Comparison of ENCODE assay signal across 11 cellular contexts in genomic region chr17:4162775-4163498, GRCh38. TPM values are rescaled to one million over a fixed set of nuclear protein-coding genes. Genes with fewer than 3 reads are reported as not detected.
DNase-seq lines count a peak whose midpoint lies in the region; ATAC-seq, FAIRE-seq and TF ChIP-seq lines count a peak whose summit lies in the region.
"Had no signal": no experiment of that assay in that cellular context is flagged by ENCODE, and none has a peak within 500 bp of the region (broad histone marks: within the 10 kb centered on the region; RNA-seq: fewer than 3 reads in every experiment).

No MANE protein-coding gene starts in this region.

- CTCF ChIA-PET in GM12878 (lab: Yijun Ruan, JAX): interaction anchor here (1.0 to 1.3 kb wide), 2 partner anchors 18 to 30 kb away, joined by 3 read pairs; no protein-coding TSS in a partner anchor
- CTCF ChIA-PET in naive thymus-derived CD4-positive, alpha-beta T cell (lab: Charles Lee): interaction anchor here (0.9 to 1.7 kb wide), 2 partner anchors 7 to 11 kb away, joined by 3 to 5 read pairs; no protein-coding TSS in a partner anchor
- CTCF ChIA-PET in Calu3 (lab: Charles Lee): no interaction called here

- FAIRE-seq in GM12878 (lab: Jason Lieb, UNC): no peak

- H3K27ac ChIP-seq in BLaER1 (peak overlapping the region; percentile 61), GM12878 (ENCODE audit: control insufficient read depth, insufficient read depth) (no peak overlapping the region)
- H3K27ac ChIP-seq in naive thymus-derived CD4-positive, alpha-beta T cell (ENCODE audit: low read depth, low read length): no peak overlapping the region

- WGBS in GM12878 (ENCODE audit: insufficient coverage, insufficient replicate concordance, low lambda C conversion rate, missing lambda C conversion rate): 75% methylated on average over 15 of the region's 15 CpGs

- H3K9ac ChIP-seq in BLaER1 (peak overlapping the region; percentile 29; the same call in 1 of the 2 replicates), GM12878 (ENCODE audit: control insufficient read depth, insufficient read depth, low read length) (no peak overlapping the region)

- ATAC-seq in GM12878: peak; percentile 55; the same call in 2 of the 3 replicates
- ATAC-seq in naive thymus-derived CD4-positive, alpha-beta T cell: peak; percentile 39
- no peak for ATAC-seq in GM21381 (IDR thresholded peaks at IDR 0.05; ENCODE audit: unreplicated experiment)

- SMC1A ChIA-PET in GM12878 (lab: Charles Lee; ENCODE audit: uncharacterized antibody, unreplicated experiment): interaction anchor here (0.5 kb wide), 1 partner anchor 191 kb away, joined by 3 read pairs; no protein-coding TSS in a partner anchor

- no peaks in the 10 kb centered on the region for H3K27me3 ChIP-seq in BLaER1
- H3K27me3 ChIP-seq in GM12878 (replicated peaks in 1 of 2; ENCODE audit: control insufficient read depth in 2 of 2, insufficient read depth in 2 of 2, low read length in 1 of 2): no peaks in the 10 kb centered on the region
- H3K27me3 ChIP-seq in naive thymus-derived CD4-positive, alpha-beta T cell (ENCODE audit: control insufficient read depth in 2 of 2, insufficient read depth in 2 of 2, low read length in 2 of 2): no peaks in the 10 kb centered on the region

- intact Hi-C loops in GM12878 (cut with micrococcal nuclease; ENCODE audit: unreplicated experiment) (no loop called here), Calu3 (cut with micrococcal nuclease; ENCODE audit: unreplicated experiment) (no loop called here)
- intact Hi-C loops in naive thymus-derived CD4-positive, alpha-beta T cell (cut with micrococcal nuclease): no loop called here

- TF ChIP-seq CTCF in GM12878 (IDR thresholded peaks at IDR 0.05 in 2 of 3, conservative IDR thresholded peaks at IDR 0.05 in 1 of 3; ENCODE audit: control insufficient read depth in 2 of 3, extremely low read depth in 1 of 3, insufficient read depth in 1 of 3, low read depth in 3 of 3, low read length in 3 of 3) (no peak), Calu3 (IDR thresholded peaks at IDR 0.05; ENCODE audit: unreplicated experiment) (no peak)

- no peak for TF ChIP-seq POLR2A in GM12878 (IDR thresholded peaks at IDR 0.05; ENCODE audit: low read depth, low read length)

- H3K27me3 Mint-ChIP-seq in naive thymus-derived CD4-positive, alpha-beta T cell: no peaks in the 10 kb centered on the region
- no peaks in the 10 kb centered on the region for H3K27me3 Mint-ChIP-seq in Calu3 (ENCODE audit: unreplicated experiment)

- no peak overlapping the region for H2AFZ ChIP-seq in GM12878 (ENCODE audit: control insufficient read depth, low read depth, low read length)

- H3K36me3 Mint-ChIP-seq in naive thymus-derived CD4-positive, alpha-beta T cell: peaks cover 12 to 46% (median 18%) of the 10 kb centered on the region in 5 donors
- peaks cover 11% of the 10 kb centered on the region for H3K36me3 Mint-ChIP-seq in Calu3 (ENCODE audit: insufficient read depth, unreplicated experiment)

- no peaks in the 10 kb centered on the region for H3K79me2 ChIP-seq in GM12878 (ENCODE audit: control insufficient read depth, insufficient read depth, low read length)

- no peak overlapping the region for H3K4me3 Mint-ChIP-seq in naive thymus-derived CD4-positive, alpha-beta T cell
- no peak overlapping the region for H3K4me3 Mint-ChIP-seq in Calu3 (ENCODE audit: low read depth, unreplicated experiment)

- no peak for TF ChIP-seq RAD21 in GM12878 (IDR thresholded peaks at IDR 0.05; ENCODE audit: insufficient read depth, low read depth, low read length)

- H4K20me1 ChIP-seq in BLaER1: no peaks in the 10 kb centered on the region
- no peaks in the 10 kb centered on the region for H4K20me1 ChIP-seq in GM12878 (ENCODE audit: control insufficient read depth, insufficient read depth)

- DNase-seq in Kasumi-1 (lab: John Stamatoyannopoulos, UW) (peak; percentile 20 to 33), GM12878 (ENCODE audit: low read depth, low spot score) (no peak), Calu3 (no peak), NCI-H2171 treated with DMSO at 0.1 percent for 48 hours (lab: John Stamatoyannopoulos, UW) (no peak), iPS-NIHi7 (ENCODE audit: extremely low spot score) (no peak)
- no peak for DNase-seq in naive thymus-derived CD4-positive, alpha-beta T cell
- DNase-seq: activated CD8-positive, alpha-beta memory T cell treated with anti-CD3 and anti-CD28 coated beads for 24 hours; Caco-2; NCI-H2171 had no signal

- peaks cover 40% of the 10 kb centered on the region for H3K4me1 ChIP-seq in BLaER1
- H3K4me1 ChIP-seq in GM12878 (ENCODE audit: control insufficient read depth, insufficient read depth, low read length): peaks cover 7% of the 10 kb centered on the region
- H3K4me1 ChIP-seq in naive thymus-derived CD4-positive, alpha-beta T cell (ENCODE audit: control insufficient read depth in 2 of 2, insufficient read depth in 2 of 2, low read length in 2 of 2): peaks cover 0 to 2% of the 10 kb centered on the region in 2 donors
- H3K4me1 ChIP-seq: Caco-2 had no signal

- H3K36me3 ChIP-seq in BLaER1 (peaks cover 38% of the 10 kb centered on the region), GM12878 (ENCODE audit: control insufficient read depth in 2 of 2, insufficient read depth in 2 of 2, low read length in 1 of 2) (peaks cover 2 to 18% of the 10 kb centered on the region in 2 experiments)
- peaks cover 7 to 55% (median 8%) of the 10 kb centered on the region in 3 experiments for H3K36me3 ChIP-seq in naive thymus-derived CD4-positive, alpha-beta T cell (ENCODE audit: control insufficient read depth in 2 of 3, insufficient read depth in 3 of 3, low read length in 3 of 3)

- H3K27ac Mint-ChIP-seq in naive thymus-derived CD4-positive, alpha-beta T cell: peak overlapping the region in 4 of 9 donors; percentile 8 to 49 (median 30)
- H3K27ac Mint-ChIP-seq in Calu3 (ENCODE audit: unreplicated experiment): no peak overlapping the region

- POLR2A ChIA-PET in GM12878 (lab: Charles Lee): no interaction called here
- POLR2A ChIA-PET in naive thymus-derived CD4-positive, alpha-beta T cell (lab: Charles Lee): interaction anchor here (1.2 to 3.6 kb wide), 4 partner anchors 9 to 20 kb away, joined by 3 to 23 read pairs (median 4); partner anchors contain the start of genes CYB5D2 and ZZEF1

- no peak for TF ChIP-seq EP300 in GM12878 (IDR thresholded peaks at IDR 0.05; ENCODE audit: borderline replicate concordance in 1 of 2, control insufficient read depth in 1 of 2, low read depth in 2 of 2, low read length in 2 of 2)

- no peaks in the 10 kb centered on the region for H3K9me3 Mint-ChIP-seq in naive thymus-derived CD4-positive, alpha-beta T cell
- H3K9me3 Mint-ChIP-seq in Calu3 (ENCODE audit: low read depth, unreplicated experiment): no peaks in the 10 kb centered on the region

- in situ Hi-C loops in GM12878 (cut with MboI): no loop called here

- RAD21 ChIA-PET in GM12878 (lab: Charles Lee; ENCODE audit: unreplicated experiment): no interaction called here

- H3K9me3 ChIP-seq in BLaER1 (no peaks in the 10 kb centered on the region), GM12878 (replicated peaks; ENCODE audit: control insufficient read depth, insufficient read depth, low read length) (no peaks in the 10 kb centered on the region)
- no peaks in the 10 kb centered on the region for H3K9me3 ChIP-seq in naive thymus-derived CD4-positive, alpha-beta T cell (ENCODE audit: control insufficient read depth in 2 of 3, low read length in 3 of 3)
- H3K9me3 ChIP-seq: Caco-2 had no signal

- H3K4me3 ChIP-seq in BLaER1 (no peak overlapping the region), GM12878 (no peak overlapping the region)
- H3K4me3 ChIP-seq in naive thymus-derived CD4-positive, alpha-beta T cell (ENCODE audit: low read length): no peak overlapping the region

- H3K4me1 Mint-ChIP-seq in naive thymus-derived CD4-positive, alpha-beta T cell: peaks cover 3 to 22% (median 18%) of the 10 kb centered on the region in 7 donors
- H3K4me1 Mint-ChIP-seq in Calu3 (ENCODE audit: low read depth, unreplicated experiment): no peaks in the 10 kb centered on the region

- H3K4me2 ChIP-seq in BLaER1 (peak overlapping the region; percentile 55), GM12878 (ENCODE audit: control insufficient read depth, insufficient read depth) (no peak overlapping the region)

- no TSS peak for BruUV-seq in GM12878 (replicated peaks; lab: Mats Ljungman, UMichigan)
- no TSS peak for BruUV-seq in Calu3 (replicated peaks; lab: Mats Ljungman, UMichigan)

RNA-seq across cellular contexts. Expression of gene CYB5D2, which starts 19.9 kb away (rescaled TPM):
- 4.4 and 5.6 TPM in 2 replicates for total RNA-seq in GM12878 (2013; cell fraction: nucleolus; rRNA removed)
- total RNA-seq in GM12878 (2014; rRNA removed): 14.9 and 16.9 TPM in 2 replicates
- total RNA-seq in GM12878 (2014; rRNA removed; fragmentation: Illumina TruSeq; extraction: Trizol): 10.7 and 11.7 TPM in 2 replicates
- 8.5 and 9.6 TPM in 2 replicates for total RNA-seq in GM12878 (2021)
- 5.9 TPM for polyA plus RNA-seq in GM12878 (2011; ENCODE audit: low read depth)
- 6.3 and 10.7 TPM in 2 replicates for polyA plus RNA-seq in GM12878 (2011; rRNA removed)
- polyA plus RNA-seq in GM12878 (2011; cell fraction: cytosol; rRNA removed): 19.2 and 23.4 TPM in 2 replicates
- 7.1 and 8.6 TPM in 2 replicates for polyA plus RNA-seq in GM12878 (2011; cell fraction: nucleus; rRNA removed)
- 10.3 and 11.5 TPM in 2 replicates for polyA plus RNA-seq in GM12878 (2012)
- 7.4 and 11.0 TPM in 2 replicates for polyA plus RNA-seq in GM12878 (2014; fragmentation: Illumina TruSeq; extraction: Trizol)
- polyA plus RNA-seq in GM12878 (2014; fragmentation: Nextera tagmentation; extraction: Ambion mirVana): 1 to 10 TPM; 3.9 to 4.1 TPM
- 13.3 and 16.0 TPM in 2 replicates for polyA plus RNA-seq in GM12878 (2014; rRNA removed)
- 10 to 100 TPM; 11.0 to 12.2 TPM for polyA plus RNA-seq in GM12878 (2016; fragmentation: Nextera tagmentation; extraction: Ambion mirVana)
- polyA minus RNA-seq in GM12878 (2011; rRNA and poly(A)+ RNA removed): 6.4 and 17.8 TPM in 2 replicates
- 3.9 and 5.0 TPM in 2 replicates for polyA minus RNA-seq in GM12878 (2011; cell fraction: cytosol; rRNA and poly(A)+ RNA removed)
- 3.3 and 4.8 TPM in 2 replicates for polyA minus RNA-seq in GM12878 (2011; cell fraction: nucleus; rRNA and poly(A)+ RNA removed)
- 10 to 100 TPM in 2 of 5 experiments, 1 to 10 TPM in 3; 6.5 to 11.4 (median 8.3) TPM for total RNA-seq in naive thymus-derived CD4-positive, alpha-beta T cell
- polyA plus RNA-seq in naive thymus-derived CD4-positive, alpha-beta T cell: 10 to 100 TPM; 17.5 to 17.7 TPM
- 3.3 and 4.1 TPM in 2 replicates for total RNA-seq in Calu3 (2022)

RNA-seq across cellular contexts. Expression of gene ZZEF1, which starts 20.1 kb away (rescaled TPM):
- total RNA-seq in GM12878 (2013; cell fraction: nucleolus; rRNA removed): 178 and 196 TPM in 2 replicates
- total RNA-seq in GM12878 (2014; rRNA removed): 26.8 and 30.8 TPM in 2 replicates
- total RNA-seq in GM12878 (2014; rRNA removed; fragmentation: Illumina TruSeq; extraction: Trizol): 16.8 and 19.0 TPM in 2 replicates
- 29.3 and 34.3 TPM in 2 replicates for total RNA-seq in GM12878 (2021)
- 13.0 TPM for polyA plus RNA-seq in GM12878 (2011; ENCODE audit: low read depth)
- polyA plus RNA-seq in GM12878 (2011; rRNA removed): 16.2 and 21.3 TPM in 2 replicates
- 16.1 and 18.3 TPM in 2 replicates for polyA plus RNA-seq in GM12878 (2011; cell fraction: cytosol; rRNA removed)
- 58.9 and 71.6 TPM in 2 replicates for polyA plus RNA-seq in GM12878 (2011; cell fraction: nucleus; rRNA removed)
- 15.5 and 16.4 TPM in 2 replicates for polyA plus RNA-seq in GM12878 (2012)
- 20.1 and 22.7 TPM in 2 replicates for polyA plus RNA-seq in GM12878 (2014; fragmentation: Illumina TruSeq; extraction: Trizol)
- 1 to 10 TPM in 1 of 2 experiments, under 1 TPM in 1; 0.88 to 1.1 TPM for polyA plus RNA-seq in GM12878 (2014; fragmentation: Nextera tagmentation; extraction: Ambion mirVana)
- polyA plus RNA-seq in GM12878 (2014; rRNA removed): 18.7 and 19.3 TPM in 2 replicates
- polyA plus RNA-seq in GM12878 (2016; fragmentation: Nextera tagmentation; extraction: Ambion mirVana): 1 to 10 TPM; 6.5 to 6.8 TPM
- polyA minus RNA-seq in GM12878 (2011; rRNA and poly(A)+ RNA removed): 69.6 and 77.8 TPM in 2 replicates
- polyA minus RNA-seq in GM12878 (2011; cell fraction: cytosol; rRNA and poly(A)+ RNA removed): 18.0 and 25.4 TPM in 2 replicates
- polyA minus RNA-seq in GM12878 (2011; cell fraction: nucleus; rRNA and poly(A)+ RNA removed): 58.6 and 99.3 TPM in 2 replicates
- 100 to 1,000 TPM in 1 of 5 experiments, 10 to 100 TPM in 4; 62.1 to 101 (median 97.4) TPM for total RNA-seq in naive thymus-derived CD4-positive, alpha-beta T cell
- polyA plus RNA-seq in naive thymus-derived CD4-positive, alpha-beta T cell: 10 to 100 TPM in 1 of 2 donors, 1 to 10 TPM in 1; 8.0 to 10.1 TPM
- 25.3 and 25.9 TPM in 2 replicates for total RNA-seq in Calu3 (2022)

Comparison
In these comparisons a context has a peak if more than half of its experiments do, and no peak if none do; other contexts are left out.
1. DNase-seq: peak in Kasumi-1 (2 of 2); none in GM12878 (single experiment), naive thymus-derived CD4-positive, alpha-beta T cell (0 of 9), Calu3 (single experiment), NCI-H2171 treated with DMSO at 0.1 percent for 48 hours (single experiment) and iPS-NIHi7 (single experiment).